In genomic region chr3:183635431-183636220, GRCh38 we compare ENCODE assay signal across 1 cellular context.
TF ChIP-seq lines count a peak whose summit lies in the region.

Gene KLHL24 (plus strand): TSS chr3:183635623. CDS start chr3:183650357, 14,734 bp downstream.

TF ChIP-seq in K562, 482 proteins besides CTCF, POLR2A, EP300 and RAD21 (continued from another document and continues in another):
- TF ChIP-seq ZNF407 (IDR thresholded peaks at IDR 0.05; ENCODE audit: low read depth) (no peak), GTF2B (IDR thresholded peaks at IDR 0.05; ENCODE audit: extremely low read depth, insufficient read length) (no peak), CGGBP1 (CRISPR knock-in tag; IDR thresholded peaks at IDR 0.05) (no peak), MAFF (IDR thresholded peaks at IDR 0.05; ENCODE audit: low read length) (no peak), TOE1 (IDR thresholded peaks at IDR 0.05; ENCODE audit: borderline replicate concordance) (peak; percentile 76; the same call in 1 of the 2 replicates), TOE1 (CRISPR knock-in tag; IDR thresholded peaks at IDR 0.05; ENCODE audit: borderline replicate concordance, low read depth) (no peak), RNF219 (CRISPR knock-in tag; IDR thresholded peaks at IDR 0.05) (no peak), WHSC1 (IDR thresholded peaks at IDR 0.05; ENCODE audit: low read length) (no peak), BRCA1 (IDR thresholded peaks at IDR 0.05) (no peak), BRCA1 (CRISPR knock-in tag; IDR thresholded peaks at IDR 0.05) (no peak), OTX1 (CRISPR knock-in tag; IDR thresholded peaks at IDR 0.05) (no peak), NR2C1 (IDR thresholded peaks at IDR 0.05) (no peak), NR2C1 (tag; IDR thresholded peaks at IDR 0.05) (peak; percentile 70; the same call in 1 of the 2 replicates), DLX4 (CRISPR knock-in tag; IDR thresholded peaks at IDR 0.05) (no peak), ASH1L (IDR thresholded peaks at IDR 0.05; ENCODE audit: borderline replicate concordance, low read depth, partially characterized antibody) (no peak), ATF7 (IDR thresholded peaks at IDR 0.05) (peak; percentile 43; the same call in 1 of the 2 replicates), L3MBTL2 (IDR thresholded peaks at IDR 0.05) (peak; percentile 88; the same call in 1 of the 2 replicates), MEF2A (IDR thresholded peaks at IDR 0.05; ENCODE audit: control insufficient read depth, low read depth, low read length) (no peak), ZNF408 (CRISPR knock-in tag; IDR thresholded peaks at IDR 0.05; ENCODE audit: low read depth) (no peak), PHF20 (IDR thresholded peaks at IDR 0.05; ENCODE audit: partially characterized antibody) (no peak), TCF15 (CRISPR knock-in tag; IDR thresholded peaks at IDR 0.05) (no peak), SMAD1 (IDR thresholded peaks at IDR 0.05; ENCODE audit: low read depth, low read length, partially characterized antibody) (no peak), RBM17 (IDR thresholded peaks at IDR 0.05; ENCODE audit: borderline replicate concordance, low read depth, low read length) (no peak), ZNF184 (CRISPR knock-in tag; IDR thresholded peaks at IDR 0.05) (no peak), BACH1 (tag; IDR thresholded peaks at IDR 0.05) (no peak), GTF2F1 (IDR thresholded peaks at IDR 0.05; ENCODE audit: low read depth, low read length) (no peak), NCOA2 (IDR thresholded peaks at IDR 0.05; ENCODE audit: partially characterized antibody in 2 of 2) (no peak), ZFX (CRISPR knock-in tag; IDR thresholded peaks at IDR 0.05) (peak; percentile 77), RBM34 (IDR thresholded peaks at IDR 0.05; ENCODE audit: borderline replicate concordance, insufficient read depth, low read length) (no peak), ZNF3 (CRISPR knock-in tag; IDR thresholded peaks at IDR 0.05) (no peak), SLC30A9 (CRISPR knock-in tag; IDR thresholded peaks at IDR 0.05) (no peak), ZNF324 (CRISPR knock-in tag; IDR thresholded peaks at IDR 0.05) (no peak), ZBTB34 (CRISPR knock-in tag; IDR thresholded peaks at IDR 0.05) (no peak), FOSL1 (tag; conservative IDR thresholded peaks at IDR 0.05) (no peak), HIVEP1 (CRISPR knock-in tag; IDR thresholded peaks at IDR 0.05) (no peak), ZNF707 (CRISPR knock-in tag; conservative IDR thresholded peaks at IDR 0.05) (no peak), PHF8 (IDR thresholded peaks at IDR 0.05; ENCODE audit: borderline replicate concordance, low read length) (peak; percentile 66; the same call in 1 of the 2 replicates), LARP7 (IDR thresholded peaks at IDR 0.05) (no peak), MXI1 (IDR thresholded peaks at IDR 0.05; ENCODE audit: low read depth, low read length) (peak; percentile 68), YY1 (IDR thresholded peaks at IDR 0.05; ENCODE audit: borderline replicate concordance in 1 of 3, control insufficient read depth in 1 of 3, extremely low read depth in 1 of 3, insufficient read depth in 3 of 3, insufficient read length in 1 of 3, insufficient replicate concordance in 2 of 3, low read depth in 1 of 3, low read length in 2 of 3) (peak in 2 of 3 experiments; percentile 58 to 67), ZBTB26 (CRISPR knock-in tag; IDR thresholded peaks at IDR 0.05) (no peak), TBL1XR1 (IDR thresholded peaks at IDR 0.05; ENCODE audit: low read length in 2 of 2) (no peak), SPI1 (IDR thresholded peaks at IDR 0.05; ENCODE audit: borderline replicate concordance, low read depth, low read length) (no peak), ZBTB2 (IDR thresholded peaks at IDR 0.05) (no peak), HOXB6 (CRISPR knock-in tag; IDR thresholded peaks at IDR 0.05; ENCODE audit: borderline replicate concordance) (no peak), GATAD2B (IDR thresholded peaks at IDR 0.05; ENCODE audit: borderline replicate concordance) (no peak), CTBP1 (IDR thresholded peaks at IDR 0.05; ENCODE audit: borderline replicate concordance) (peak; percentile 32; the same call in 1 of the 2 replicates), ZNF507 (tag; conservative IDR thresholded peaks at IDR 0.05) (no peak), ZBTB49 (CRISPR knock-in tag; IDR thresholded peaks at IDR 0.05; ENCODE audit: borderline replicate concordance) (no peak)
